11 cellular contexts compared by ENCODE assay signal in the genomic region with DNA sequence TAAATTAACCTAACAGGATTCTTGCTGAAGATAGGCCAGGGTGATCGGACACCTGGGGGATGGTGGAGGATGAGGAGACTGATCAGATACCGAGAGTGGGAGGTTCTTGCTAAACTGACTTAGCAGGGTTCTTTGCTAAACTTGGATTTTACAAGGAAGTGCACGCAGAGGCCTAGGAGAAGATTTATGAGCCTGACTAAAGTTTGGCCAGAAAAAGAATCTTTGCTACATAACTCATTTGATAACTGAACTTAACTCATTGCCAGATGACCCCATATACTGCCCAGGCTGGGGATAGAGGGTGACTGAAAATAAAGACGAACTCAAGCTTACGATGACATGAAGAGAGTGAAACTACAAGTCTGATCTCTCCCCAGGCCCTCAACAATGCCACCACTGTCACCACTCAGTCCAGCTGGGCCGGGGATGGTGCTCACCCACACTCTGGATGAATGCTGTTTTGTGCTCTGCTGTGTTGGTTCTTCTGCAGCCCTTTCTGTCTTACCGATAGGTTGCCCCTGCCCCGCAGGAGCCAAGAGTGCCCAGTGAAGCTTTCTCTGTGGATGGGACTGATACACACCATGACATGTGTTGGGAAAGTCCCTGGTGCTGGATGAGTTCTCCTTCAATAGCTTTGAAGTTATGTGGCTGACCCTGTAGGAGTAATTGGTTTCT. TPM values are rescaled to one million over a fixed set of nuclear protein-coding genes. Genes with fewer than 3 reads are reported as not detected.
DNase-seq lines count a peak whose midpoint lies in the region; ATAC-seq and TF ChIP-seq lines count a peak whose summit lies in the region.
"Had no signal": no experiment of that assay in that cellular context is flagged by ENCODE, and none has a peak within 500 bp of the region (broad histone marks: within the 10 kb centered on the region; RNA-seq: fewer than 3 reads in every experiment).

No MANE protein-coding gene starts in this region.

- H3K27ac ChIP-seq in HEK293 (ENCODE audit: extremely low read depth, low read depth, low read length) (no peak overlapping the region; the same call in 1 of the 2 replicates), RWPE1 (0 out of 2 replicates have a peak overlapping the region, but pooled peaks have one; percentile 34)
- H3K27ac ChIP-seq: neutrophil had no signal

- POLR2A ChIA-PET in HEK293 (lab: Yijun Ruan, JAX) (no interaction called here), RWPE1 (lab: Yijun Ruan, JAX; ENCODE audit: low non-redundant PET) (no interaction called here)

- peaks cover 19% of the 10 kb centered on the region for H3K27me3 Mint-ChIP-seq in stimulated activated naive CD8-positive, alpha-beta T cell treated with anti-CD3 and anti-CD28 coated beads, Interleukin-15, amount 100 ng/mL, for 72 hours
- H3K27me3 Mint-ChIP-seq: activated naive CD8-positive, alpha-beta T cell had no signal

- CTCF ChIA-PET in HEK293 (lab: Yijun Ruan, JAX) (interaction anchor here (0.6 to 1.2 kb wide), 3 partner anchors 14 to 624 kb away, joined by 3 to 4 read pairs (median 3); no protein-coding TSS in a partner anchor), RWPE1 (lab: Yijun Ruan, JAX) (no interaction called here)

- no peak overlapping the region for H3K4me3 Mint-ChIP-seq in stimulated activated naive CD8-positive, alpha-beta T cell treated with anti-CD3 and anti-CD28 coated beads, Interleukin-15, amount 100 ng/mL, for 72 hours
- H3K4me3 Mint-ChIP-seq: activated naive CD8-positive, alpha-beta T cell had no signal

- no peak overlapping the region for H3K27ac Mint-ChIP-seq in stimulated activated naive CD8-positive, alpha-beta T cell treated with anti-CD3 and anti-CD28 coated beads, Interleukin-15, amount 100 ng/mL, for 72 hours
- H3K27ac Mint-ChIP-seq: activated naive CD8-positive, alpha-beta T cell had no signal

- DNase-seq in RWPE1 (ENCODE audit: low spot score) (no peak), kidney tubule cell (ENCODE audit: low spot score) (peak; percentile 79), NCI-H345 treated with DMSO at 0.1 percent for 48 hours (lab: John Stamatoyannopoulos, UW; ENCODE audit: unreplicated experiment) (no peak), SHP77 (lab: John Stamatoyannopoulos, UW) (no peak), ureter (ENCODE audit: low spot score) (no peak), NCI-H1436 (lab: John Stamatoyannopoulos, UW) (no peak)
- no peak for DNase-seq in stimulated activated naive CD8-positive, alpha-beta T cell treated with anti-CD3 and anti-CD28 coated beads, Interleukin-15, amount 100 ng/mL, for 72 hours
- DNase-seq: NCI-H345 had no signal

- H3K4me1 Mint-ChIP-seq in stimulated activated naive CD8-positive, alpha-beta T cell treated with anti-CD3 and anti-CD28 coated beads, Interleukin-15, amount 100 ng/mL, for 72 hours = peaks cover 57% of the 10 kb centered on the region

- H3K36me3 ChIP-seq in HEK293 (ENCODE audit: control insufficient read depth in 2 of 2, insufficient read depth in 1 of 2, low read length in 2 of 2) = no peaks in the 10 kb centered on the region
- H3K36me3 ChIP-seq: neutrophil had no signal

- TF ChIP-seq CTCF in HEK293 (tag by site-specific recombination; IDR thresholded peaks at IDR 0.05) (no peak), RWPE1 (conservative IDR thresholded peaks at IDR 0.05; ENCODE audit: low read depth) (no peak)

- H3K4me1 ChIP-seq in HEK293 (ENCODE audit: control insufficient read depth, insufficient read depth, low read length) = peaks cover 29% of the 10 kb centered on the region

- H3K9me3 ChIP-seq in HEK293 (ENCODE audit: control insufficient read depth, insufficient read depth, low read depth, low read length) = no peaks in the 10 kb centered on the region
- H3K9me3 ChIP-seq: neutrophil had no signal

- H3K9me3 Mint-ChIP-seq in stimulated activated naive CD8-positive, alpha-beta T cell treated with anti-CD3 and anti-CD28 coated beads, Interleukin-15, amount 100 ng/mL, for 72 hours = no peaks in the 10 kb centered on the region

- no peak overlapping the region for H3K4me3 ChIP-seq in HEK293 (ENCODE audit: low read depth, low read length)

- ATAC-seq in stimulated activated naive CD8-positive, alpha-beta T cell treated with anti-CD3 and anti-CD28 coated beads, Interleukin-15, amount 100 ng/mL, for 72 hours = peak; percentile 65

TF ChIP-seq in HEK293, 187 proteins besides CTCF, POLR2A, EP300 and RAD21:
- TF ChIP-seq ZNF391 (tag by site-specific recombination; IDR thresholded peaks at IDR 0.05; ENCODE audit: borderline replicate concordance, low read depth) (no peak), ZFHX2 (tag by site-specific recombination; conservative IDR thresholded peaks at IDR 0.05) (peak; percentile 8; the same call in 1 of the 2 replicates), ZNF585B (tag by site-specific recombination; IDR thresholded peaks at IDR 0.05) (no peak), MZF1 (tag by site-specific recombination; IDR thresholded peaks at IDR 0.05; ENCODE audit: borderline replicate concordance) (peak; percentile 58; the same call in 1 of the 2 replicates), ZIC2 (tag by site-specific recombination; IDR thresholded peaks at IDR 0.05) (peak; percentile 57)
- TF ChIP-seq, protein P1, sequence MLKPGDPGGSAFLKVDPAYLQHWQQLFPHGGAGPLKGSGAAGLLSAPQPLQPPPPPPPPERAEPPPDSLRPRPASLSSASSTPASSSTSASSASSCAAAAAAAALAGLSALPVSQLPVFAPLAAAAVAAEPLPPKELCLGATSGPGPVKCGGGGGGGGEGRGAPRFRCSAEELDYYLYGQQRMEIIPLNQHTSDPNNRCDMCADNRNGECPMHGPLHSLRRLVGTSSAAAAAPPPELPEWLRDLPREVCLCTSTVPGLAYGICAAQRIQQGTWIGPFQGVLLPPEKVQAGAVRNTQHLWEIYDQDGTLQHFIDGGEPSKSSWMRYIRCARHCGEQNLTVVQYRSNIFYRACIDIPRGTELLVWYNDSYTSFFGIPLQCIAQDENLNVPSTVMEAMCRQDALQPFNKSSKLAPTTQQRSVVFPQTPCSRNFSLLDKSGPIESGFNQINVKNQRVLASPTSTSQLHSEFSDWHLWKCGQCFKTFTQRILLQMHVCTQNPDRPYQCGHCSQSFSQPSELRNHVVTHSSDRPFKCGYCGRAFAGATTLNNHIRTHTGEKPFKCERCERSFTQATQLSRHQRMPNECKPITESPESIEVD (tag by site-specific recombination; IDR thresholded peaks at IDR 0.05) = peak; percentile 29; the same call in 1 of the 2 replicates

RNA-seq across cellular contexts. Expression of a gene that starts 29.0 kb away (rescaled TPM):
- 120 TPM for total RNA-seq in ureter
